ENCODE assay signal across 2 cellular contexts in genomic region chr19:35716985-35717664, GRCh38.
TF ChIP-seq lines count a peak whose summit lies in the region.

No MANE protein-coding gene starts in this region.

TF ChIP-seq in HEK293, 187 proteins besides CTCF, POLR2A, EP300 and RAD21 (continued from another document and continues in another):
- TF ChIP-seq, protein P1, sequence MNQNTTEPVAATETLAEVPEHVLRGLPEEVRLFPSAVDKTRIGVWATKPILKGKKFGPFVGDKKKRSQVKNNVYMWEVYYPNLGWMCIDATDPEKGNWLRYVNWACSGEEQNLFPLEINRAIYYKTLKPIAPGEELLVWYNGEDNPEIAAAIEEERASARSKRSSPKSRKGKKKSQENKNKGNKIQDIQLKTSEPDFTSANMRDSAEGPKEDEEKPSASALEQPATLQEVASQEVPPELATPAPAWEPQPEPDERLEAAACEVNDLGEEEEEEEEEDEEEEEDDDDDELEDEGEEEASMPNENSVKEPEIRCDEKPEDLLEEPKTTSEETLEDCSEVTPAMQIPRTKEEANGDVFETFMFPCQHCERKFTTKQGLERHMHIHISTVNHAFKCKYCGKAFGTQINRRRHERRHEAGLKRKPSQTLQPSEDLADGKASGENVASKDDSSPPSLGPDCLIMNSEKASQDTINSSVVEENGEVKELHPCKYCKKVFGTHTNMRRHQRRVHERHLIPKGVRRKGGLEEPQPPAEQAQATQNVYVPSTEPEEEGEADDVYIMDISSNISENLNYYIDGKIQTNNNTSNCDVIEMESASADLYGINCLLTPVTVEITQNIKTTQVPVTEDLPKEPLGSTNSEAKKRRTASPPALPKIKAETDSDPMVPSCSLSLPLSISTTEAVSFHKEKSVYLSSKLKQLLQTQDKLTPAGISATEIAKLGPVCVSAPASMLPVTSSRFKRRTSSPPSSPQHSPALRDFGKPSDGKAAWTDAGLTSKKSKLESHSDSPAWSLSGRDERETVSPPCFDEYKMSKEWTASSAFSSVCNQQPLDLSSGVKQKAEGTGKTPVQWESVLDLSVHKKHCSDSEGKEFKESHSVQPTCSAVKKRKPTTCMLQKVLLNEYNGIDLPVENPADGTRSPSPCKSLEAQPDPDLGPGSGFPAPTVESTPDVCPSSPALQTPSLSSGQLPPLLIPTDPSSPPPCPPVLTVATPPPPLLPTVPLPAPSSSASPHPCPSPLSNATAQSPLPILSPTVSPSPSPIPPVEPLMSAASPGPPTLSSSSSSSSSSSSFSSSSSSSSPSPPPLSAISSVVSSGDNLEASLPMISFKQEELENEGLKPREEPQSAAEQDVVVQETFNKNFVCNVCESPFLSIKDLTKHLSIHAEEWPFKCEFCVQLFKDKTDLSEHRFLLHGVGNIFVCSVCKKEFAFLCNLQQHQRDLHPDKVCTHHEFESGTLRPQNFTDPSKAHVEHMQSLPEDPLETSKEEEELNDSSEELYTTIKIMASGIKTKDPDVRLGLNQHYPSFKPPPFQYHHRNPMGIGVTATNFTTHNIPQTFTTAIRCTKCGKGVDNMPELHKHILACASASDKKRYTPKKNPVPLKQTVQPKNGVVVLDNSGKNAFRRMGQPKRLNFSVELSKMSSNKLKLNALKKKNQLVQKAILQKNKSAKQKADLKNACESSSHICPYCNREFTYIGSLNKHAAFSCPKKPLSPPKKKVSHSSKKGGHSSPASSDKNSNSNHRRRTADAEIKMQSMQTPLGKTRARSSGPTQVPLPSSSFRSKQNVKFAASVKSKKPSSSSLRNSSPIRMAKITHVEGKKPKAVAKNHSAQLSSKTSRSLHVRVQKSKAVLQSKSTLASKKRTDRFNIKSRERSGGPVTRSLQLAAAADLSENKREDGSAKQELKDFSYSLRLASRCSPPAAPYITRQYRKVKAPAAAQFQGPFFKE (tag by site-specific recombination; IDR thresholded peaks at IDR 0.05; ENCODE audit: borderline replicate concordance): 0 out of 2 replicates have a peak, but pooled peaks have one; percentile 65
- TF ChIP-seq ZNF423 (tag by site-specific recombination; IDR thresholded peaks at IDR 0.05): peak; percentile 82
- 0 out of 2 replicates have a peak, but pooled peaks have one; percentile 55 for TF ChIP-seq ZNF133 (tag by site-specific recombination; IDR thresholded peaks at IDR 0.05)
- TF ChIP-seq ZNF19 (tag by site-specific recombination; IDR thresholded peaks at IDR 0.05; ENCODE audit: low read depth): no peak
- TF ChIP-seq TRIM28 (IDR thresholded peaks at IDR 0.05; ENCODE audit: borderline replicate concordance, low read length): no peak
- peak; percentile 79 for TF ChIP-seq BCL11B (tag by site-specific recombination; IDR thresholded peaks at IDR 0.05; ENCODE audit: low read depth)
- no peak for TF ChIP-seq ZNF16 (tag by site-specific recombination; IDR thresholded peaks at IDR 0.05; ENCODE audit: low read depth)
- TF ChIP-seq ZNF585B (tag by site-specific recombination; IDR thresholded peaks at IDR 0.05): no peak
- 0 out of 2 replicates have a peak, but pooled peaks have one; percentile 2 for TF ChIP-seq ZNF677 (tag by site-specific recombination; IDR thresholded peaks at IDR 0.05)
- TF ChIP-seq ZNF239 (tag by site-specific recombination; IDR thresholded peaks at IDR 0.05): peak; percentile 68; the same call in 1 of the 2 replicates
- TF ChIP-seq ZNF24 (tag by site-specific recombination; IDR thresholded peaks at IDR 0.05): peak; percentile 86
- no peak for TF ChIP-seq ZNF747 (tag by site-specific recombination; IDR thresholded peaks at IDR 0.05)
- TF ChIP-seq ZFHX2 (tag by site-specific recombination; conservative IDR thresholded peaks at IDR 0.05): peak; percentile 96
- TF ChIP-seq ZNF350 (tag by site-specific recombination; IDR thresholded peaks at IDR 0.05): no peak
- TF ChIP-seq HOXC10 (CRISPR knock-in tag; IDR thresholded peaks at IDR 0.05): no peak
- peak; percentile 80; the same call in 1 of the 2 replicates for TF ChIP-seq ZBTB21 (tag by site-specific recombination; IDR thresholded peaks at IDR 0.05)
- TF ChIP-seq ZNF391 (tag by site-specific recombination; IDR thresholded peaks at IDR 0.05; ENCODE audit: borderline replicate concordance, low read depth): peak; percentile 99
- no peak for TF ChIP-seq ZNF548 (tag by site-specific recombination; IDR thresholded peaks at IDR 0.05)
- TF ChIP-seq ZNF302 (tag by site-specific recombination; IDR thresholded peaks at IDR 0.05; ENCODE audit: low read depth): no peak
- 0 out of 2 replicates have a peak, but pooled peaks have one; percentile 20 for TF ChIP-seq ZFP41 (tag by site-specific recombination; IDR thresholded peaks at IDR 0.05; ENCODE audit: borderline replicate concordance)
- TF ChIP-seq ZNF221 (tag by site-specific recombination; IDR thresholded peaks at IDR 0.05; ENCODE audit: borderline replicate concordance): 0 out of 2 replicates have a peak, but pooled peaks have one; percentile 70
- TF ChIP-seq HOXA7 (CRISPR knock-in tag; IDR thresholded peaks at IDR 0.05; ENCODE audit: borderline replicate concordance): no peak
- TF ChIP-seq, protein P2, sequence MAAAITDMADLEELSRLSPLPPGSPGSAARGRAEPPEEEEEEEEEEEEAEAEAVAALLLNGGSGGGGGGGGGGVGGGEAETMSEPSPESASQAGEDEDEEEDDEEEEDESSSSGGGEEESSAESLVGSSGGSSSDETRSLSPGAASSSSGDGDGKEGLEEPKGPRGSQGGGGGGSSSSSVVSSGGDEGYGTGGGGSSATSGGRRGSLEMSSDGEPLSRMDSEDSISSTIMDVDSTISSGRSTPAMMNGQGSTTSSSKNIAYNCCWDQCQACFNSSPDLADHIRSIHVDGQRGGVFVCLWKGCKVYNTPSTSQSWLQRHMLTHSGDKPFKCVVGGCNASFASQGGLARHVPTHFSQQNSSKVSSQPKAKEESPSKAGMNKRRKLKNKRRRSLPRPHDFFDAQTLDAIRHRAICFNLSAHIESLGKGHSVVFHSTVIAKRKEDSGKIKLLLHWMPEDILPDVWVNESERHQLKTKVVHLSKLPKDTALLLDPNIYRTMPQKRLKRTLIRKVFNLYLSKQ (tag by site-specific recombination; IDR thresholded peaks at IDR 0.05; ENCODE audit: borderline replicate concordance): no peak; the same call in 1 of the 2 replicates
- TF ChIP-seq ZNF510 (tag by site-specific recombination; IDR thresholded peaks at IDR 0.05; ENCODE audit: insufficient replicate concordance): no peak
- TF ChIP-seq ZNF610 (tag by site-specific recombination; IDR thresholded peaks at IDR 0.05; ENCODE audit: borderline replicate concordance): peak; percentile 95
- TF ChIP-seq KLF16 (tag by site-specific recombination; IDR thresholded peaks at IDR 0.05): peak; percentile 96
- peak; percentile 100 for TF ChIP-seq GLIS2 (tag by site-specific recombination; IDR thresholded peaks at IDR 0.05)
- TF ChIP-seq YY1 (tag by site-specific recombination; IDR thresholded peaks at IDR 0.05): peak; percentile 86

TF ChIP-seq in SK-N-SH treated with all-trans-retinoic acid at 6 μM for 48 hours, 23 proteins besides CTCF, POLR2A, EP300 and RAD21 (continued from another document):
- TF ChIP-seq TSHZ2 (CRISPR knock-in tag; IDR thresholded peaks at IDR 0.05) (peak; percentile 86), ZNF8 (CRISPR knock-in tag; IDR thresholded peaks at IDR 0.05) (no peak), ZFP30 (CRISPR knock-in tag; IDR thresholded peaks at IDR 0.05) (no peak), BACH2 (CRISPR knock-in tag; IDR thresholded peaks at IDR 0.05; ENCODE audit: borderline replicate concordance) (no peak), PPARA (CRISPR knock-in tag; IDR thresholded peaks at IDR 0.05; ENCODE audit: borderline replicate concordance) (no peak), ZNF565 (CRISPR knock-in tag; conservative IDR thresholded peaks at IDR 0.05; ENCODE audit: low read depth) (no peak), ZNF70 (CRISPR knock-in tag; IDR thresholded peaks at IDR 0.05) (no peak), SNAI2 (CRISPR knock-in tag; IDR thresholded peaks at IDR 0.05) (no peak), TOX (CRISPR knock-in tag; IDR thresholded peaks at IDR 0.05; ENCODE audit: borderline replicate concordance) (no peak), TCF4 (CRISPR knock-in tag; IDR thresholded peaks at IDR 0.05; ENCODE audit: borderline replicate concordance) (no peak)
